Comparison of ENCODE assay signal across 8 cellular contexts in genomic region chr19:45406165-45406956, GRCh38. TPM values are rescaled to one million over a fixed set of nuclear protein-coding genes. Genes with fewer than 3 reads are reported as not detected.
A peak's percentile ranks its signal among the peaks of the same experiment; 100 is the strongest.
DNase-seq lines count a peak whose midpoint lies in the region; ATAC-seq and TF ChIP-seq lines count a peak whose summit lies in the region.

Gene POLR1G, plus strand, starts transcription at chr19:45406644. Its CDS starts 53 bp downstream, at chr19:45406697.

- H3K36me3 Mint-ChIP-seq in chondrocyte (ENCODE audit: low read depth) = peaks cover 3% of the 10 kb centered on the region

- H3K4me1 Mint-ChIP-seq in chondrocyte (ENCODE audit: low read depth) = peaks cover 44% of the 10 kb centered on the region

- H3K9me3 Mint-ChIP-seq in chondrocyte (ENCODE audit: low read depth) = no peaks in the 10 kb centered on the region

- TF ChIP-seq CTCF in chondrocyte (IDR thresholded peaks at IDR 0.05) = no peak

- ATAC-seq in GM19043 (IDR thresholded peaks at IDR 0.05; ENCODE audit: low read depth, unreplicated experiment) (peak; percentile 51), HG03354 (IDR thresholded peaks at IDR 0.05; ENCODE audit: poor library complexity, severe bottlenecking, unreplicated experiment) (peak; percentile 69)

- peak within 1 kb of the TSS; percentile 95 for H3K4me3 Mint-ChIP-seq in chondrocyte (ENCODE audit: unreplicated experiment)

- no peaks in the 10 kb centered on the region for H3K27me3 Mint-ChIP-seq in chondrocyte (ENCODE audit: low read depth)

- DNase-seq in Ammon's horn (ENCODE audit: low spot score) (peak; percentile 93), NCI-H510A (lab: John Stamatoyannopoulos, UW) (peak; percentile 78), chondrocyte (ENCODE audit: low spot score) (no peak), kidney glomerular epithelial cell (lab: John Stamatoyannopoulos, UW) (peak; percentile 93)
- peak; percentile 79 to 82 for DNase-seq in activated CD4-positive, alpha-beta T cell treated with anti-CD3 and anti-CD28 coated beads for 4 hours
- DNase-seq in stimulated activated CD4-positive, alpha-beta T cell treated with anti-CD3 and anti-CD28 coated beads, Interleukin-15, amount 100 ng/mL, for 48 hours (ENCODE audit: low read depth in 2 of 2) = peak; percentile 72 to 74

- H3K27ac Mint-ChIP-seq in chondrocyte (ENCODE audit: unreplicated experiment) = peak within 1 kb of the TSS; percentile 98

RNA-seq across cellular contexts. Expression of gene POLR1G, which starts in this region (rescaled TPM):
- 7.3 to 10.4 TPM (median 9.6 TPM) in 3 replicates for total RNA-seq in chondrocyte
